In the genomic region with DNA sequence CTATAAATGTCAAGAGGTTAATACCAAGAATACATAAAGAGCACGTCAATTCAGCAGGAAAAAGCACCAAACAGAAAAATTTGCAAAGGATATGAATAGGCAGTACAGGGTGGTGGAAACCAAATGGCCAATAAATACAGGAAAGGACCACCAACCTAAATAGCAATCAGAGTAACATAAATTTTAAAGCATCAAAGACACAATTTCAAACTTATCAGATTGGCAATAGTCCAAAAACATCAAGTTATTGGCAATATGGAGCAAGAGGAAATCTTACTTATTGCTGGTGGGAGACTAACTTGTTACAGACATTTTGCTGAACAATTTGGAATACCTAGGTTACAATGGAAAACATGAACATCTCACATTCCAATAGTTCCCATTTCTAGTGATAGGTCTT, we compare ENCODE assay signal across 29 cellular contexts.
"Had no signal": no experiment of that assay in that cellular context is flagged by ENCODE, and none has a peak within 500 bp of the region (broad histone marks: within the 10 kb centered on the region; RNA-seq: fewer than 3 reads in every experiment).

No MANE protein-coding gene starts in this region.

- H3K27ac Mint-ChIP-seq: activated CD8-positive, alpha-beta T cell treated with anti-CD3 and anti-CD28 coated beads for 36 hours; activated naive CD4-positive, alpha-beta T cell treated with anti-CD3 and anti-CD28 coated beads for 36 hours; activated naive CD4-positive, alpha-beta T cell treated with anti-CD3 and anti-CD28 coated beads, Interleukin-2, amount 50 U/mL, for 24 hours; activated naive CD8-positive, alpha-beta T cell treated with anti-CD3 and anti-CD28 coated beads for 36 hours; activated naive CD8-positive, alpha-beta T cell treated with anti-CD3 and anti-CD28 coated beads, Interleukin-2, amount 50 U/mL, for 24 hours; activated T-helper 1 cell treated with anti-CD3 and anti-CD28 coated beads, Interleukin-12 subunit alpha, Interleukin-12 subunit beta, Interleukin-2, Interleukin-4 antibody, amounts not matched to agents 30 ng/mL and 10 ng/mL and 1 ng/mL, durations not matched to agents 14 hours and 24 hours and 36 hours; activated T-helper 2 cell treated with anti-CD3 and anti-CD28 coated beads, Interferon-gamma antibody, Interleukin-2, Interleukin-4, amounts not matched to agents 10 μg/mL and 5 μg/mL and 100 μg/mL, durations not matched to agents 14 hours and 24 hours and 36 hours had no signal

- DNase-seq: activated CD4-positive, alpha-beta T cell treated with anti-CD3 and anti-CD28 coated beads for 1 hour; activated CD4-positive, alpha-beta T cell treated with anti-CD3 and anti-CD28 coated beads for 48 hours; activated CD4-positive, alpha-beta T cell treated with anti-CD3 and anti-CD28 coated beads, Interleukin-2, amount 50 U/mL, for 1 hour; activated CD4-positive, alpha-beta T cell treated with anti-CD3 and anti-CD28 coated beads, Interleukin-2, amount 50 U/mL, for 48 hours; activated CD8-positive, alpha-beta memory T cell treated with anti-CD3 and anti-CD28 coated beads for 24 hours; activated CD8-positive, alpha-beta T cell treated with anti-CD3 and anti-CD28 coated beads for 36 hours; activated effector memory CD4-positive, alpha-beta T cell treated with anti-CD3 and anti-CD28 coated beads, Interleukin-2, amount 50 U/mL, for 16 hours; activated naive CD4-positive, alpha-beta T cell treated with anti-CD3 and anti-CD28 coated beads for 36 hours; activated naive CD8-positive, alpha-beta T cell treated with anti-CD3 and anti-CD28 coated beads for 36 hours; activated naive CD8-positive, alpha-beta T cell treated with anti-CD3 and anti-CD28 coated beads, Interleukin-2, amount 50 U/mL, for 24 hours; activated T-cell treated with anti-CD3 and anti-CD28 coated beads, Interleukin-2, amount 50 U/mL, for 1 hour; activated T-cell treated with anti-CD3 and anti-CD28 coated beads, Interleukin-2, amount 50 U/mL, for 48 hours; adrenal gland; amygdala; aorta; body of pancreas; caudate nucleus; cortex of kidney; effector CD8-positive, alpha-beta T cell; foreskin fibroblast; head of caudate nucleus; T-helper 2 cell had no signal

- FAIRE-seq: colon, endometrium, frontal cortex had no signal

- H3K9me3 Mint-ChIP-seq: activated naive CD4-positive, alpha-beta T cell treated with anti-CD3 and anti-CD28 coated beads for 36 hours; activated naive CD4-positive, alpha-beta T cell treated with anti-CD3 and anti-CD28 coated beads, Interleukin-2, amount 50 U/mL, for 24 hours; activated naive CD8-positive, alpha-beta T cell treated with anti-CD3 and anti-CD28 coated beads, Interleukin-2, amount 50 U/mL, for 24 hours; activated T-helper 1 cell treated with anti-CD3 and anti-CD28 coated beads, Interleukin-12 subunit alpha, Interleukin-12 subunit beta, Interleukin-2, Interleukin-4 antibody, amounts not matched to agents 30 ng/mL and 10 ng/mL and 1 ng/mL, durations not matched to agents 14 hours and 24 hours and 36 hours; activated T-helper 2 cell treated with anti-CD3 and anti-CD28 coated beads, Interferon-gamma antibody, Interleukin-2, Interleukin-4, amounts not matched to agents 10 μg/mL and 5 μg/mL and 100 μg/mL, durations not matched to agents 14 hours and 24 hours and 36 hours had no signal

- H3K9me3 ChIP-seq: adrenal gland, body of pancreas had no signal

- H3K27me3 ChIP-seq: adrenal gland, body of pancreas had no signal

- H3K27me3 Mint-ChIP-seq: activated CD8-positive, alpha-beta T cell treated with anti-CD3 and anti-CD28 coated beads for 36 hours; activated naive CD4-positive, alpha-beta T cell treated with anti-CD3 and anti-CD28 coated beads, Interleukin-2, amount 50 U/mL, for 24 hours; activated naive CD8-positive, alpha-beta T cell treated with anti-CD3 and anti-CD28 coated beads for 36 hours; activated naive CD8-positive, alpha-beta T cell treated with anti-CD3 and anti-CD28 coated beads, Interleukin-2, amount 50 U/mL, for 24 hours had no signal

- H3K4me1 ChIP-seq: adrenal gland, body of pancreas had no signal

- H3K27ac ChIP-seq: adrenal gland, body of pancreas had no signal

- H3K4me3 ChIP-seq: adrenal gland, body of pancreas had no signal

- ATAC-seq: activated CD8-positive, alpha-beta T cell treated with anti-CD3 and anti-CD28 coated beads for 36 hours; activated naive CD8-positive, alpha-beta T cell treated with anti-CD3 and anti-CD28 coated beads, Interleukin-2, amount 50 U/mL, for 24 hours; body of pancreas; esophagus mucosa had no signal

- H3K4me3 Mint-ChIP-seq: activated CD8-positive, alpha-beta T cell treated with anti-CD3 and anti-CD28 coated beads for 36 hours; activated naive CD4-positive, alpha-beta T cell treated with anti-CD3 and anti-CD28 coated beads for 36 hours; activated naive CD4-positive, alpha-beta T cell treated with anti-CD3 and anti-CD28 coated beads, Interleukin-2, amount 50 U/mL, for 24 hours; activated naive CD8-positive, alpha-beta T cell treated with anti-CD3 and anti-CD28 coated beads for 36 hours; activated naive CD8-positive, alpha-beta T cell treated with anti-CD3 and anti-CD28 coated beads, Interleukin-2, amount 50 U/mL, for 24 hours; activated T-helper 1 cell treated with anti-CD3 and anti-CD28 coated beads, Interleukin-12 subunit alpha, Interleukin-12 subunit beta, Interleukin-2, Interleukin-4 antibody, amounts not matched to agents 30 ng/mL and 10 ng/mL and 1 ng/mL, durations not matched to agents 14 hours and 24 hours and 36 hours had no signal
